Comparison of ENCODE assay signal across 8 cellular contexts in the genomic region with DNA sequence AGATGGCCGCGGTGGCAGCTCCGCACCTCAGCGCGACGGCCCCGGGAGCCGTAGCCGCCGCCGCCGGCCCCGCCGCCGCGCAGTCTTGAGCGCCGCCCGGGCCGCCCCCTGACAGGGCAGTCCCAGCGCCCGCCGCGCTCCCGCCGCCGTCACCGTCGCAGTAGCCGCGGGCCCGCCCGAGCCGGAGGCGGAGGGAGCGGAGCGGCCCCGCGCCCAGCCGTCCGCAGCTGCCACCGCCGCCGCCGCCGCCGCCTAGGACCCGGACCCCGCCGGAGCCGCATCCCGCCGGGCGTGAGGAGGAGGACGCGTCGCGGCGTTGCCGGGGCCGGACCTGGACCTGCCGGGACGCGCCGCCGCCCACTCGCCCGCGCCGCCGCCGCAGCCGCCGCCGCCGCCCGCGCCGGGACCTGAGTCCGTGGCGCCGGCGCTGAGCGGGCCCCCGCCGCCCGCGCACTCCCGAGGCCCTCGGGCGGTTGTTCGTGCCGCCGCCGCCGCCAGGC. TPM values are rescaled to one million over a fixed set of nuclear protein-coding genes. Genes with fewer than 3 reads are reported as not detected.
A peak's percentile ranks its signal among the peaks of the same experiment; 100 is the strongest.
DNase-seq lines count a peak whose midpoint lies in the region; ATAC-seq and TF ChIP-seq lines count a peak whose summit lies in the region.

No MANE protein-coding gene starts in this region.

- CTCF ChIA-PET in Calu3 (lab: Charles Lee) = interaction anchor here (0.6 to 1.0 kb wide), 15 partner anchors 11 to 459 kb away, joined by 3 to 6 read pairs (median 3); no protein-coding TSS in a partner anchor

- no peak for TF ChIP-seq CTCF in Calu3 (IDR thresholded peaks at IDR 0.05; ENCODE audit: unreplicated experiment)
- no peak for TF ChIP-seq CTCF in fibroblast of pulmonary artery (IDR thresholded peaks at IDR 0.05; ENCODE audit: low read length, missing control alignments)

- H3K4me1 Mint-ChIP-seq in Calu3 (ENCODE audit: low read depth, unreplicated experiment) = peaks cover 8% of the 10 kb centered on the region

- peaks cover 29% of the 10 kb centered on the region for H3K36me3 Mint-ChIP-seq in Calu3 (ENCODE audit: insufficient read depth, unreplicated experiment)

- no peaks in the 10 kb centered on the region for H3K9me3 Mint-ChIP-seq in Calu3 (ENCODE audit: low read depth, unreplicated experiment)

- intact Hi-C loops in Calu3 (cut with micrococcal nuclease; ENCODE audit: unreplicated experiment) = no loop called here

- H3K4me3 Mint-ChIP-seq in Calu3 (ENCODE audit: low read depth, unreplicated experiment) = peak overlapping the region; percentile 90

- no peaks in the 10 kb centered on the region for H3K9me3 ChIP-seq in NT2/D1 (ENCODE audit: insufficient read depth, low read length)

- no TSS peak for BruUV-seq in Calu3 (replicated peaks; lab: Mats Ljungman, UMichigan)

- peak overlapping the region; percentile 83 for H3K27ac Mint-ChIP-seq in Calu3 (ENCODE audit: unreplicated experiment)

- H3K9ac ChIP-seq in NT2/D1 (ENCODE audit: insufficient read length, low read depth) = peak overlapping the region; percentile 69

- no peaks in the 10 kb centered on the region for H3K4me1 ChIP-seq in NT2/D1 (ENCODE audit: insufficient read depth, insufficient read length)

- no peak for DNase-seq in Calu3
- DNase-seq in NT2/D1 (ENCODE audit: low read depth, low spot score) = no peak
- DNase-seq in fibroblast of pulmonary artery (ENCODE audit: low read depth) = no peak
- DNase-seq in stimulated activated naive CD4-positive, alpha-beta T cell treated with Interleukin-2 at 50 U/mL for 16 hours (lab: John Stamatoyannopoulos, UW) = peak; percentile 26
- DNase-seq in hippocampal formation (lab: John Stamatoyannopoulos, UW) = no peak
- no peak for DNase-seq in NCI-H2196 (lab: John Stamatoyannopoulos, UW; ENCODE audit: unreplicated experiment)
- no peak for DNase-seq in left lobe of liver (ENCODE audit: low spot score)

- peaks cover 49% of the 10 kb centered on the region for H3K27me3 ChIP-seq in NT2/D1 (ENCODE audit: insufficient read depth, insufficient read length)

- H3K27me3 Mint-ChIP-seq in Calu3 (ENCODE audit: unreplicated experiment) = peaks cover 61% of the 10 kb centered on the region

- peak overlapping the region; percentile 74 for H3K4me3 ChIP-seq in NT2/D1 (ENCODE audit: insufficient read length, low read depth)
- peak overlapping the region; percentile 62 for H3K4me3 ChIP-seq in fibroblast of pulmonary artery (replicated peaks; ENCODE audit: low read depth, low read length)

- H3K36me3 ChIP-seq in NT2/D1 (ENCODE audit: insufficient read depth, insufficient read length, low read length) = no peaks in the 10 kb centered on the region

- ATAC-seq in GM21723 (IDR thresholded peaks at IDR 0.05; ENCODE audit: unreplicated experiment) (peak; percentile 26), left lobe of liver (no peak)

RNA-seq across cellular contexts. Expression of a gene that starts 0.3 kb away (rescaled TPM):
- total RNA-seq in Calu3 (2022) (11.9 and 18.2 TPM in 2 replicates), left lobe of liver (11.0 TPM)
